21 cellular contexts compared by ENCODE assay signal in the genomic region with DNA sequence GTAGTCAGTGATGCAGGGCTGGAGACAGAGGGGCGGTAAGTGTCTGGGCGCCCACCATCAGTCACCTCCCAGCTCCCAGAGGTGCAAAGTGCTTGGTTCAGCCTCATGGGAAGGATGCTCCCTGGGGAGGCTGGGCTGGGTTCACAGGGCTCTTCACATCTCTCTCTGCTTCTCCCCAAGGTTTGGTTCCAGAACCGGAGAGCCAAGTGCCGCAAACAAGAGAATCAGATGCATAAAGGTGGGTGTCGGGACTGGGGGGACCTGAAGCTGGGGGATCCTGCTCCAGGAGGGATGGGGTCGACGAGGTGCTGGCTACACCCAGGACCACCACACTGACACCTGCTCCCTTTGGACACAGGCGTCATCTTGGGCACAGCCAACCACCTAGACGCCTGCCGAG. TPM values are rescaled to one million over a fixed set of nuclear protein-coding genes. Genes with fewer than 3 reads are reported as not detected.
A peak's percentile ranks its signal among the peaks of the same experiment; 100 is the strongest.
DNase-seq lines count a peak whose midpoint lies in the region; ATAC-seq and TF ChIP-seq lines count a peak whose summit lies in the region.
"Had no signal": no experiment of that assay in that cellular context is flagged by ENCODE, and none has a peak within 500 bp of the region (broad histone marks: within the 10 kb centered on the region; RNA-seq: fewer than 3 reads in every experiment).

No MANE protein-coding gene starts in this region.

- H3K4me3 ChIP-seq in sigmoid colon: no peak overlapping the region
- H3K4me3 ChIP-seq: BLaER1, GM23248, K562 had no signal

- TF ChIP-seq EP300 in sigmoid colon (IDR thresholded peaks at IDR 0.05): no peak

- no peak for TF ChIP-seq CTCF in sigmoid colon (IDR thresholded peaks at IDR 0.05)

- no peak for TF ChIP-seq POLR2A in sigmoid colon (IDR thresholded peaks at IDR 0.05)

- ATAC-seq in HG03045 (IDR thresholded peaks at IDR 0.05; ENCODE audit: unreplicated experiment) (no peak), HG02981 (IDR thresholded peaks at IDR 0.05; ENCODE audit: unreplicated experiment) (no peak)
- ATAC-seq: HCT116, K562 had no signal

- H3K36me3 ChIP-seq in sigmoid colon: no peaks in the 10 kb centered on the region
- H3K36me3 ChIP-seq: BLaER1 had no signal

- intact Hi-C loops in sigmoid colon (cut with DNase I): no loop called here

- H3K4me1 ChIP-seq in sigmoid colon: peaks cover 0 to 2% (median 0%) of the 10 kb centered on the region in 4 donors
- H3K4me1 ChIP-seq: BLaER1 had no signal

- no peak overlapping the region for H3K27ac ChIP-seq in sigmoid colon
- H3K27ac ChIP-seq: 22Rv1, BLaER1, GM23248 had no signal

- DNase-seq in D341Med (ENCODE audit: low spot score): peak; percentile 22
- DNase-seq in RPMI8226: peak; percentile 1
- peak; percentile 7 for DNase-seq in mucosa of gallbladder (ENCODE audit: low spot score)
- peak; percentile 46 for DNase-seq in sigmoid colon
- no peak for DNase-seq in NCI-H1092 (lab: John Stamatoyannopoulos, UW)
- DNase-seq in dermis blood vessel endothelial cell: no peak
- DNase-seq: CD4-positive, alpha-beta memory T cell; DMS79 treated with DMSO at 0.1 percent for 48 hours; EL; GM23248; H7; IMR-90 had no signal

- H3K27me3 ChIP-seq in sigmoid colon: peaks cover 21 to 92% (median 82%) of the 10 kb centered on the region in 3 donors

- no peaks in the 10 kb centered on the region for H3K9me3 ChIP-seq in sigmoid colon

- 12 to 22% methylated on average over 10 of the region's 10 CpGs for WGBS in sigmoid colon, 2 donors

RNA-seq across cellular contexts. Expression of gene SHOX, which starts 10.1 kb away (rescaled TPM):
- total RNA-seq in mucosa of gallbladder (not detected), sigmoid colon (under 1 TPM in 1 of 4 donors, not detected in 3; 0.41 TPM), dermis blood vessel endothelial cell (not detected in 2 replicates)
- under 1 TPM; 0.06 to 0.60 (median 0.23) TPM for polyA plus RNA-seq in sigmoid colon
- total RNA-seq: A673; CD4-positive, alpha-beta memory T cell; GM23248; H7; IMR-90; K562 had no signal
- polyA plus RNA-seq: AG04450; CD14-positive monocyte; CD4-positive, alpha-beta memory T cell; GM23248; IMR-90; K562 had no signal

Comparison
In these comparisons a context has a peak if more than half of its experiments do, and no peak if none do; other contexts are left out.
1. DNase-seq: peak in D341Med (single experiment), RPMI8226 (single experiment), mucosa of gallbladder (single experiment) and sigmoid colon (single experiment); none in NCI-H1092 (single experiment) and dermis blood vessel endothelial cell (single experiment).